Comparison of ENCODE assay signal across 1 cellular context in genomic region chr2:180980185-180980942, GRCh38.
A peak's percentile ranks its signal among the peaks of the same experiment; 100 is the strongest.
TF ChIP-seq lines count a peak whose summit lies in the region.

TSS of gene UBE2E3 (plus strand) at chr2:180980605. CDS start at chr2:180982043, 1,438 bp downstream.

TF ChIP-seq in HepG2, 621 proteins besides CTCF, POLR2A, EP300 and RAD21 (continued from another document and continues in another):
- 0 out of 2 replicates have a peak, but pooled peaks have one; percentile 69 for TF ChIP-seq ETS1 (CRISPR knock-in tag; IDR thresholded peaks at IDR 0.05)
- TF ChIP-seq, protein P1, sequence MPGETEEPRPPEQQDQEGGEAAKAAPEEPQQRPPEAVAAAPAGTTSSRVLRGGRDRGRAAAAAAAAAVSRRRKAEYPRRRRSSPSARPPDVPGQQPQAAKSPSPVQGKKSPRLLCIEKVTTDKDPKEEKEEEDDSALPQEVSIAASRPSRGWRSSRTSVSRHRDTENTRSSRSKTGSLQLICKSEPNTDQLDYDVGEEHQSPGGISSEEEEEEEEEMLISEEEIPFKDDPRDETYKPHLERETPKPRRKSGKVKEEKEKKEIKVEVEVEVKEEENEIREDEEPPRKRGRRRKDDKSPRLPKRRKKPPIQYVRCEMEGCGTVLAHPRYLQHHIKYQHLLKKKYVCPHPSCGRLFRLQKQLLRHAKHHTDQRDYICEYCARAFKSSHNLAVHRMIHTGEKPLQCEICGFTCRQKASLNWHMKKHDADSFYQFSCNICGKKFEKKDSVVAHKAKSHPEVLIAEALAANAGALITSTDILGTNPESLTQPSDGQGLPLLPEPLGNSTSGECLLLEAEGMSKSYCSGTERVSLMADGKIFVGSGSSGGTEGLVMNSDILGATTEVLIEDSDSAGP (CRISPR knock-in tag; IDR thresholded peaks at IDR 0.05; ENCODE audit: borderline replicate concordance): peak; percentile 47; the same call in 1 of the 2 replicates
- TF ChIP-seq, protein P2, sequence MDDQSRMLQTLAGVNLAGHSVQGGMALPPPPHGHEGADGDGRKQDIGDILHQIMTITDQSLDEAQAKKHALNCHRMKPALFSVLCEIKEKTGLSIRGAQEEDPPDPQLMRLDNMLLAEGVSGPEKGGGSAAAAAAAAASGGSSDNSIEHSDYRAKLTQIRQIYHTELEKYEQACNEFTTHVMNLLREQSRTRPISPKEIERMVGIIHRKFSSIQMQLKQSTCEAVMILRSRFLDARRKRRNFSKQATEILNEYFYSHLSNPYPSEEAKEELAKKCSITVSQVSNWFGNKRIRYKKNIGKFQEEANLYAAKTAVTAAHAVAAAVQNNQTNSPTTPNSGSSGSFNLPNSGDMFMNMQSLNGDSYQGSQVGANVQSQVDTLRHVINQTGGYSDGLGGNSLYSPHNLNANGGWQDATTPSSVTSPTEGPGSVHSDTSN (CRISPR knock-in tag; IDR thresholded peaks at IDR 0.05; ENCODE audit: borderline replicate concordance): no peak
- TF ChIP-seq, protein P3, sequence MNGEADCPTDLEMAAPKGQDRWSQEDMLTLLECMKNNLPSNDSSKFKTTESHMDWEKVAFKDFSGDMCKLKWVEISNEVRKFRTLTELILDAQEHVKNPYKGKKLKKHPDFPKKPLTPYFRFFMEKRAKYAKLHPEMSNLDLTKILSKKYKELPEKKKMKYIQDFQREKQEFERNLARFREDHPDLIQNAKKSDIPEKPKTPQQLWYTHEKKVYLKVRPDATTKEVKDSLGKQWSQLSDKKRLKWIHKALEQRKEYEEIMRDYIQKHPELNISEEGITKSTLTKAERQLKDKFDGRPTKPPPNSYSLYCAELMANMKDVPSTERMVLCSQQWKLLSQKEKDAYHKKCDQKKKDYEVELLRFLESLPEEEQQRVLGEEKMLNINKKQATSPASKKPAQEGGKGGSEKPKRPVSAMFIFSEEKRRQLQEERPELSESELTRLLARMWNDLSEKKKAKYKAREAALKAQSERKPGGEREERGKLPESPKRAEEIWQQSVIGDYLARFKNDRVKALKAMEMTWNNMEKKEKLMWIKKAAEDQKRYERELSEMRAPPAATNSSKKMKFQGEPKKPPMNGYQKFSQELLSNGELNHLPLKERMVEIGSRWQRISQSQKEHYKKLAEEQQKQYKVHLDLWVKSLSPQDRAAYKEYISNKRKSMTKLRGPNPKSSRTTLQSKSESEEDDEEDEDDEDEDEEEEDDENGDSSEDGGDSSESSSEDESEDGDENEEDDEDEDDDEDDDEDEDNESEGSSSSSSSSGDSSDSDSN (CRISPR knock-in tag; IDR thresholded peaks at IDR 0.05): peak; percentile 76; the same call in 1 of the 2 replicates
- no peak for TF ChIP-seq PHF20 (CRISPR knock-in tag; IDR thresholded peaks at IDR 0.05)
- 0 out of 2 replicates have a peak, but pooled peaks have one; percentile 35 for TF ChIP-seq DR1 (CRISPR knock-in tag; IDR thresholded peaks at IDR 0.05)
- no peak for TF ChIP-seq ZNF44 (CRISPR knock-in tag; IDR thresholded peaks at IDR 0.05)
- no peak for TF ChIP-seq SETDB1 (CRISPR knock-in tag; IDR thresholded peaks at IDR 0.05; ENCODE audit: borderline replicate concordance)
- peak; percentile 72; the same call in 1 of the 2 replicates for TF ChIP-seq ZNF768 (CRISPR knock-in tag; IDR thresholded peaks at IDR 0.05)
- no peak for TF ChIP-seq ZNF121 (CRISPR knock-in tag; IDR thresholded peaks at IDR 0.05)
- TF ChIP-seq NFIC (IDR thresholded peaks at IDR 0.05; ENCODE audit: low read length): no peak
- TF ChIP-seq ZNF513 (CRISPR knock-in tag; conservative IDR thresholded peaks at IDR 0.05): no peak
- no peak for TF ChIP-seq CHD4 (IDR thresholded peaks at IDR 0.05; ENCODE audit: borderline replicate concordance, low read length)
- no peak for TF ChIP-seq ZNF350 (CRISPR knock-in tag; IDR thresholded peaks at IDR 0.05; ENCODE audit: borderline replicate concordance, low read depth)
- TF ChIP-seq, protein P4, sequence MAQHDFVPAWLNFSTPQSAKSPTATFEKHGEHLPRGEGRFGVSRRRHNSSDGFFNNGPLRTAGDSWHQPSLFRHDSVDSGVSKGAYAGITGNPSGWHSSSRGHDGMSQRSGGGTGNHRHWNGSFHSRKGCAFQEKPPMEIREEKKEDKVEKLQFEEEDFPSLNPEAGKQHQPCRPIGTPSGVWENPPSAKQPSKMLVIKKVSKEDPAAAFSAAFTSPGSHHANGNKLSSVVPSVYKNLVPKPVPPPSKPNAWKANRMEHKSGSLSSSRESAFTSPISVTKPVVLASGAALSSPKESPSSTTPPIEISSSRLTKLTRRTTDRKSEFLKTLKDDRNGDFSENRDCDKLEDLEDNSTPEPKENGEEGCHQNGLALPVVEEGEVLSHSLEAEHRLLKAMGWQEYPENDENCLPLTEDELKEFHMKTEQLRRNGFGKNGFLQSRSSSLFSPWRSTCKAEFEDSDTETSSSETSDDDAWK (CRISPR knock-in tag; IDR thresholded peaks at IDR 0.05): no peak
- peak; percentile 67; the same call in 1 of the 2 replicates for TF ChIP-seq ARNTL (CRISPR knock-in tag; IDR thresholded peaks at IDR 0.05)
- TF ChIP-seq USF2 (IDR thresholded peaks at IDR 0.05; ENCODE audit: low read depth, low read length): no peak
- TF ChIP-seq USF2 (CRISPR knock-in tag; IDR thresholded peaks at IDR 0.05; ENCODE audit: borderline replicate concordance): no peak
- TF ChIP-seq, protein P5, sequence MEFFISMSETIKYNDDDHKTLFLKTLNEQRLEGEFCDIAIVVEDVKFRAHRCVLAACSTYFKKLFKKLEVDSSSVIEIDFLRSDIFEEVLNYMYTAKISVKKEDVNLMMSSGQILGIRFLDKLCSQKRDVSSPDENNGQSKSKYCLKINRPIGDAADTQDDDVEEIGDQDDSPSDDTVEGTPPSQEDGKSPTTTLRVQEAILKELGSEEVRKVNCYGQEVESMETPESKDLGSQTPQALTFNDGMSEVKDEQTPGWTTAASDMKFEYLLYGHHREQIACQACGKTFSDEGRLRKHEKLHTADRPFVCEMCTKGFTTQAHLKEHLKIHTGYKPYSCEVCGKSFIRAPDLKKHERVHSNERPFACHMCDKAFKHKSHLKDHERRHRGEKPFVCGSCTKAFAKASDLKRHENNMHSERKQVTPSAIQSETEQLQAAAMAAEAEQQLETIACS (CRISPR knock-in tag; IDR thresholded peaks at IDR 0.05): peak; percentile 98
- TF ChIP-seq ZNF704 (CRISPR knock-in tag; IDR thresholded peaks at IDR 0.05; ENCODE audit: borderline replicate concordance): no peak; the same call in 1 of the 2 replicates
- TF ChIP-seq NFATC3 (CRISPR knock-in tag; IDR thresholded peaks at IDR 0.05): no peak
- TF ChIP-seq CAMTA2 (CRISPR knock-in tag; IDR thresholded peaks at IDR 0.05; ENCODE audit: borderline replicate concordance): peak; percentile 29; the same call in 1 of the 2 replicates
- no peak for TF ChIP-seq SRF (IDR thresholded peaks at IDR 0.05; ENCODE audit: low read depth, low read length)
- TF ChIP-seq ZMYM4 (CRISPR knock-in tag; IDR thresholded peaks at IDR 0.05): peak; percentile 86; the same call in 1 of the 2 replicates
- no peak for TF ChIP-seq ZNF224 (CRISPR knock-in tag; IDR thresholded peaks at IDR 0.05)
- TF ChIP-seq PHF8 (CRISPR knock-in tag; IDR thresholded peaks at IDR 0.05): peak; percentile 84
- 0 out of 2 replicates have a peak, but pooled peaks have one; percentile 24 for TF ChIP-seq ZNF562 (CRISPR knock-in tag; IDR thresholded peaks at IDR 0.05; ENCODE audit: borderline replicate concordance)
- TF ChIP-seq ATF7-NPFF (CRISPR knock-in tag; IDR thresholded peaks at IDR 0.05; ENCODE audit: low read depth): peak; percentile 81
- TF ChIP-seq HNRNPLL (IDR thresholded peaks at IDR 0.05; ENCODE audit: low read depth, low read length, poor library complexity, severe bottlenecking): peak; percentile 48
- TF ChIP-seq, protein P6, sequence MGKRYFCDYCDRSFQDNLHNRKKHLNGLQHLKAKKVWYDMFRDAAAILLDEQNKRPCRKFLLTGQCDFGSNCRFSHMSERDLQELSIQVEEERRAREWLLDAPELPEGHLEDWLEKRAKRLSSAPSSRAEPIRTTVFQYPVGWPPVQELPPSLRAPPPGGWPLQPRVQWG (CRISPR knock-in tag; IDR thresholded peaks at IDR 0.05; ENCODE audit: borderline replicate concordance, low read depth): no peak
- no peak for TF ChIP-seq ATAD3A (CRISPR knock-in tag; IDR thresholded peaks at IDR 0.05)
- TF ChIP-seq ZNF124 (CRISPR knock-in tag; IDR thresholded peaks at IDR 0.05): no peak
- no peak; the same call in 1 of the 2 replicates for TF ChIP-seq JDP2 (CRISPR knock-in tag; IDR thresholded peaks at IDR 0.05; ENCODE audit: borderline replicate concordance)
- TF ChIP-seq, protein P7, sequence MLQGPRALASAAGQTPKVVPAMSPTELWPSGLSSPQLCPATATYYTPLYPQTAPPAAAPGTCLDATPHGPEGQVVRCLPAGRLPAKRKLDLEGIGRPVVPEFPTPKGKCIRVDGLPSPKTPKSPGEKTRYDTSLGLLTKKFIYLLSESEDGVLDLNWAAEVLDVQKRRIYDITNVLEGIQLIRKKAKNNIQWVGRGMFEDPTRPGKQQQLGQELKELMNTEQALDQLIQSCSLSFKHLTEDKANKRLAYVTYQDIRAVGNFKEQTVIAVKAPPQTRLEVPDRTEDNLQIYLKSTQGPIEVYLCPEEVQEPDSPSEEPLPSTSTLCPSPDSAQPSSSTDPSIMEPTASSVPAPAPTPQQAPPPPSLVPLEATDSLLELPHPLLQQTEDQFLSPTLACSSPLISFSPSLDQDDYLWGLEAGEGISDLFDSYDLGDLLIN (CRISPR knock-in tag; IDR thresholded peaks at IDR 0.05; ENCODE audit: borderline replicate concordance): no peak
- TF ChIP-seq ZNF589 (CRISPR knock-in tag; conservative IDR thresholded peaks at IDR 0.05): peak; percentile 13; the same call in 1 of the 2 replicates
- no peak for TF ChIP-seq SIN3A (IDR thresholded peaks at IDR 0.05; ENCODE audit: borderline replicate concordance, low read depth, low read length)
- no peak for TF ChIP-seq ZNF292 (CRISPR knock-in tag; IDR thresholded peaks at IDR 0.05; ENCODE audit: borderline replicate concordance, low read depth)
- no peak for TF ChIP-seq ARID3A (IDR thresholded peaks at IDR 0.05; ENCODE audit: low read depth, low read length)
- no peak for TF ChIP-seq ZNF597 (CRISPR knock-in tag; IDR thresholded peaks at IDR 0.05)
- TF ChIP-seq NFKB2 (CRISPR knock-in tag; IDR thresholded peaks at IDR 0.05; ENCODE audit: borderline replicate concordance): peak; percentile 84; the same call in 1 of the 2 replicates
- no peak for TF ChIP-seq ZC3H13 (CRISPR knock-in tag; IDR thresholded peaks at IDR 0.05)
- TF ChIP-seq KDM6A (CRISPR knock-in tag; IDR thresholded peaks at IDR 0.05; ENCODE audit: low read depth): no peak
- peak; percentile 97 for TF ChIP-seq HNRNPK (IDR thresholded peaks at IDR 0.05; ENCODE audit: low read depth, low read length, poor library complexity, severe bottlenecking)
